Comparison of ENCODE assay signal across 1 cellular context in the genomic region with DNA sequence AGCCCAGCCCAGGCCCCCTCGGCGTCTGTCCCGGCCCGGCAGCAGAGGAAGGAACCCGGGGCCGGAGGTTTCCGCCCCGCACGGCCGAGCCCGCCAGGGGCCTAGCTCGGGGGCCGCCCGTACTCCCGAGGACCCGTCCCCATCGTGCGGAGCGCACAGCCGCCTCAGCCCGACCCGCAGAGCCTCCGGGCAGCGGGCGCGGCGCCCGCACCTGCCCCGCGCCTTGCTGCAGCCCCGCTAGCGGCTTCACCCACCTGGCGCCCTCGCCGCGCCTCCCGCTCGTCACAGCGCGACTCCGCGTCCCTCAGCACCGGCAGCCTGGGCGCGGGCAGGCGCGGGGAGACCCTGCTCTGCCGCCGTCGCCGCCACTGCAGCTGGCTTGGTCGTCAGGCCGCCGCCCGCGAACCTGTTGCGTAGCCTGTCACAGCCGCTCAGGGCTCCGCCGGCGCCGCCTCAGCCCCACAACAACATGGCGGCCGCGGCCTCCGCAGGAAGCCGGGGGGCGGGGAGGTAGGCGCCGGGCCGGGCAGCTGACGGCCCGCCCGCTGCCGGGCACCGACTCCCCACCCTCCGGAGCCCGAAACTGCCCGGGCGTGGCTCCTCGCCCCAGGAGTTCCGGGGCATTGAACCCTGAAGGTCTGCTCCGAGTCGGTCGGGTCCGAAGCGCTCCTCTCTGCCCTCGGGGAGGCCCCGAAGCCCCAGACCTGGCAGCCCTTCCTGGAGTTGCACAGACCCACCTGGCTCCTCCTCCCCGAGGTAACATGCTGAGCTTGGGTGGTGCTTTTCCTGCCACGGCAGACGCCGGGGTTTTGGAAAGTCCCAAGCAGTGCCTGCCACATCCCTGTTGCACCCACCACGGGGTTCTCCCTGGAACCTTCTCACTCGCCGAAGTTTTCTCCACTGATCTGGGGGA.
A peak's percentile ranks its signal among the peaks of the same experiment; 100 is the strongest.
TF ChIP-seq lines count a peak whose summit lies in the region.

Gene ITSN2, minus strand, starts transcription at position 487 of the 913 bp plus-strand sequence. CDS start 32,454 bp downstream, outside the sequence.

TF ChIP-seq in HCT116, 20 proteins besides CTCF, POLR2A, EP300 and RAD21 (continued from another document):
- TF ChIP-seq POLR2AphosphoS5 (IDR thresholded peaks at IDR 0.05; ENCODE audit: low read depth, low read length) = peak; percentile 77
- no peak for TF ChIP-seq SP1 (IDR thresholded peaks at IDR 0.05; ENCODE audit: low read depth)
